ENCODE assay signal across 25 cellular contexts in genomic region chr11:73576226-73576625, GRCh38. TPM values are rescaled to one million over a fixed set of nuclear protein-coding genes. Genes with fewer than 3 reads are reported as not detected.
DNase-seq lines count a peak whose midpoint lies in the region; ATAC-seq lines count a peak whose summit lies in the region.
"Had no signal": no experiment of that assay in that cellular context is flagged by ENCODE, and none has a peak within 500 bp of the region (broad histone marks: within the 10 kb centered on the region; RNA-seq: fewer than 3 reads in every experiment).

No MANE protein-coding gene starts in this region.

- H3K27ac Mint-ChIP-seq in stimulated activated naive B cell treated with anti-CD40 and anti-IgM and Interleukin-4, amounts not matched to agents 10 μg/mL and 1 μg/mL and 100 μg/mL, for 72 hours = peak overlapping the region; percentile 17
- H3K27ac Mint-ChIP-seq: activated naive CD8-positive, alpha-beta T cell; activated T-helper 1 cell treated with anti-CD3 and anti-CD28 coated beads, Interleukin-12 subunit alpha, Interleukin-12 subunit beta, Interleukin-2, Interleukin-4 antibody, amounts not matched to agents 30 ng/mL and 10 ng/mL and 1 ng/mL, durations not matched to agents 14 hours and 24 hours and 36 hours had no signal

- no peak for ATAC-seq in stimulated activated naive B cell treated with anti-CD40 and anti-IgM and Interleukin-4, amounts not matched to agents 10 μg/mL and 1 μg/mL and 100 μg/mL, for 72 hours (replicated peaks)
- ATAC-seq in HG03280 (IDR thresholded peaks at IDR 0.05; ENCODE audit: unreplicated experiment) (no peak), HG03571 (IDR thresholded peaks at IDR 0.05; ENCODE audit: unreplicated experiment) (no peak)
- ATAC-seq: gastroesophageal sphincter, upper lobe of right lung had no signal

- H3K4me3 Mint-ChIP-seq in stimulated activated naive B cell treated with anti-CD40 and anti-IgM and Interleukin-4, amounts not matched to agents 10 μg/mL and 1 μg/mL and 100 μg/mL, for 72 hours = no peak overlapping the region
- H3K4me3 Mint-ChIP-seq: activated naive CD8-positive, alpha-beta T cell; activated T-helper 1 cell treated with anti-CD3 and anti-CD28 coated beads, Interleukin-12 subunit alpha, Interleukin-12 subunit beta, Interleukin-2, Interleukin-4 antibody, amounts not matched to agents 30 ng/mL and 10 ng/mL and 1 ng/mL, durations not matched to agents 14 hours and 24 hours and 36 hours had no signal

- no peaks in the 10 kb centered on the region for H3K27me3 Mint-ChIP-seq in stimulated activated naive B cell treated with anti-CD40 and anti-IgM and Interleukin-4, amounts not matched to agents 10 μg/mL and 1 μg/mL and 100 μg/mL, for 72 hours
- H3K27me3 Mint-ChIP-seq: activated naive CD8-positive, alpha-beta T cell had no signal

- H3K9me3 Mint-ChIP-seq in stimulated activated naive B cell treated with anti-CD40 and anti-IgM and Interleukin-4, amounts not matched to agents 10 μg/mL and 1 μg/mL and 100 μg/mL, for 72 hours = no peaks in the 10 kb centered on the region
- H3K9me3 Mint-ChIP-seq: activated T-helper 1 cell treated with anti-CD3 and anti-CD28 coated beads, Interleukin-12 subunit alpha, Interleukin-12 subunit beta, Interleukin-2, Interleukin-4 antibody, amounts not matched to agents 30 ng/mL and 10 ng/mL and 1 ng/mL, durations not matched to agents 14 hours and 24 hours and 36 hours had no signal

- H3K36me3 Mint-ChIP-seq in stimulated activated naive B cell treated with anti-CD40 and anti-IgM and Interleukin-4, amounts not matched to agents 10 μg/mL and 1 μg/mL and 100 μg/mL, for 72 hours = peaks cover 19 to 27% of the 10 kb centered on the region in 2 donors

- DNase-seq in NCI-H146 (lab: John Stamatoyannopoulos, UW) (peak; percentile 97), NCI-H748 (lab: John Stamatoyannopoulos, UW; ENCODE audit: unreplicated experiment) (peak; percentile 98), medulla oblongata (ENCODE audit: extremely low spot score) (peak; percentile 56), ureter (ENCODE audit: low spot score) (no peak)
- DNase-seq in stimulated activated naive B cell treated with anti-CD40 and anti-IgM and Interleukin-4, amounts not matched to agents 10 μg/mL and 1 μg/mL and 100 μg/mL, for 72 hours = no peak
- DNase-seq: activated CD4-positive, alpha-beta T cell treated with anti-CD3 and anti-CD28 coated beads for 48 hours; AML-193; DND-41; effector memory CD4-positive, alpha-beta T cell; HCEC 1CT; kidney glomerular epithelial cell; mesendoderm; MG63; NCI-H187 treated with DMSO at 0.1 percent for 48 hours; NCI-H526 treated with DMSO at 0.1 percent for 48 hours; SHP77; stimulated activated CD4-positive, alpha-beta T cell treated with anti-CD3 and anti-CD28 coated beads, Interleukin-4, amount 100 ng/mL, for 4 hours; stomach; T-helper 1 cell; upper lobe of right lung had no signal

- peaks cover 13 to 35% of the 10 kb centered on the region in 2 donors for H3K4me1 Mint-ChIP-seq in stimulated activated naive B cell treated with anti-CD40 and anti-IgM and Interleukin-4, amounts not matched to agents 10 μg/mL and 1 μg/mL and 100 μg/mL, for 72 hours

RNA-seq across cellular contexts. Expression of gene FAM168A, which starts 21.7 kb away (rescaled TPM):
- total RNA-seq in ureter = 29.7 TPM

Comparison
In these comparisons a context has a peak if more than half of its experiments do, and no peak if none do; other contexts are left out.
1. DNase-seq: peak in NCI-H146 (single experiment), NCI-H748 (single experiment) and medulla oblongata (single experiment); none in stimulated activated naive B cell treated with anti-CD40 and anti-IgM and Interleukin-4, amounts not matched to agents 10 μg/mL and 1 μg/mL and 100 μg/mL, for 72 hours (single experiment) and ureter (single experiment).